In the genomic region with DNA sequence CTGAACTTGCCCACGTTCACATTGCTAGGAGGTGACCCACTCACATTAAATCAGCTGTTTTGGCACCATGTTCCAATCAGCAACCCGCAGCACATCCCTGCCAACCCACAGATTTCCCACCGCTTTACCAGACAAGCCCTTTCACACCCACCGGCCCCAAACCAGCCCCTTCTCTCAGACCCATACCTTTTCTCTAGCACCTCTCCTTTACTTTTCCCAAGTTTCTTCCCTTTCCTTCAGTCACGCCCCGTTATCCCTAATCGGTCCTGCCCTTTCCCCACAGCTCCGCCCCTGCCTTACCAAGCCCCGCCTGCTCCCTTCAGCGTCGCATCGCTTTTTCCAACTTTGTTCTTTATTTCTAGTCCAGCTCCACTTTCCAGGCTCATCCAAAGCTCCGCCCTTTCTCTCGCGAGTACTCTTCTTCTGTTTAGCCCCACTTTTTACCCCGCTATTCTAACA, we compare ENCODE assay signal across 1 cellular context.
TF ChIP-seq lines count a peak whose summit lies in the region.

No MANE protein-coding gene starts in this region.

TF ChIP-seq in HEK293, 187 proteins besides CTCF, POLR2A, EP300 and RAD21 (continued from another document):
- TF ChIP-seq, protein P1, sequence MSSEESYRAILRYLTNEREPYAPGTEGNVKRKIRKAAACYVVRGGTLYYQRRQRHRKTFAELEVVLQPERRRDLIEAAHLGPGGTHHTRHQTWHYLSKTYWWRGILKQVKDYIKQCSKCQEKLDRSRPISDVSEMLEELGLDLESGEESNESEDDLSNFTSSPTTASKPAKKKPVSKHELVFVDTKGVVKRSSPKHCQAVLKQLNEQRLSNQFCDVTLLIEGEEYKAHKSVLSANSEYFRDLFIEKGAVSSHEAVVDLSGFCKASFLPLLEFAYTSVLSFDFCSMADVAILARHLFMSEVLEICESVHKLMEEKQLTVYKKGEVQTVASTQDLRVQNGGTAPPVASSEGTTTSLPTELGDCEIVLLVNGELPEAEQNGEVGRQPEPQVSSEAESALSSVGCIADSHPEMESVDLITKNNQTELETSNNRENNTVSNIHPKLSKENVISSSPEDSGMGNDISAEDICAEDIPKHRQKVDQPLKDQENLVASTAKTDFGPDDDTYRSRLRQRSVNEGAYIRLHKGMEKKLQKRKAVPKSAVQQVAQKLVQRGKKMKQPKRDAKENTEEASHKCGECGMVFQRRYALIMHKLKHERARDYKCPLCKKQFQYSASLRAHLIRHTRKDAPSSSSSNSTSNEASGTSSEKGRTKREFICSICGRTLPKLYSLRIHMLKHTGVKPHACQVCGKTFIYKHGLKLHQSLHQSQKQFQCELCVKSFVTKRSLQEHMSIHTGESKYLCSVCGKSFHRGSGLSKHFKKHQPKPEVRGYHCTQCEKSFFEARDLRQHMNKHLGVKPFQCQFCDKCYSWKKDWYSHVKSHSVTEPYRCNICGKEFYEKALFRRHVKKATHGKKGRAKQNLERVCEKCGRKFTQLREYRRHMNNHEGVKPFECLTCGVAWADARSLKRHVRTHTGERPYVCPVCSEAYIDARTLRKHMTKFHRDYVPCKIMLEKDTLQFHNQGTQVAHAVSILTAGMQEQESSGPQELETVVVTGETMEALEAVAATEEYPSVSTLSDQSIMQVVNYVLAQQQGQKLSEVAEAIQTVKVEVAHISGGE (tag by site-specific recombination; conservative IDR thresholded peaks at IDR 0.05; ENCODE audit: low read depth): no peak
- no peak for TF ChIP-seq ZNF423 (tag by site-specific recombination; IDR thresholded peaks at IDR 0.05)
- peak; percentile 99 for TF ChIP-seq PRDM1 (tag by site-specific recombination; IDR thresholded peaks at IDR 0.05)
- TF ChIP-seq ZNF660 (tag by site-specific recombination; IDR thresholded peaks at IDR 0.05): no peak
- peak; percentile 89 for TF ChIP-seq ZNF341 (tag by site-specific recombination; IDR thresholded peaks at IDR 0.05; ENCODE audit: low read depth)
- TF ChIP-seq, protein P2, sequence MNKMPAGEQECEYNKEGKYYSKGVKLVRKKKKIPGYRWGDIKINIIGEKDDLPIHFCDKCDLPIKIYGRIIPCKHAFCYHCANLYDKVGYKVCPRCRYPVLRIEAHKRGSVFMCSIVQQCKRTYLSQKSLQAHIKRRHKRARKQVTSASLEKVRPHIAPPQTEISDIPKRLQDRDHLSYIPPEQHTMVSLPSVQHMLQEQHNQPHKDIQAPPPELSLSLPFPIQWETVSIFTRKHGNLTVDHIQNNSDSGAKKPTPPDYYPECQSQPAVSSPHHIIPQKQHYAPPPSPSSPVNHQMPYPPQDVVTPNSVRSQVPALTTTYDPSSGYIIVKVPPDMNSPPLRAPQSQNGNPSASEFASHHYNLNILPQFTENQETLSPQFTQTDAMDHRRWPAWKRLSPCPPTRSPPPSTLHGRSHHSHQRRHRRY (tag by site-specific recombination; IDR thresholded peaks at IDR 0.05): no peak
- TF ChIP-seq IKZF3 (tag by site-specific recombination; IDR thresholded peaks at IDR 0.05): peak; percentile 72
- TF ChIP-seq FEZF1 (tag by site-specific recombination; IDR thresholded peaks at IDR 0.05): no peak
- no peak for TF ChIP-seq ZNF133 (tag by site-specific recombination; IDR thresholded peaks at IDR 0.05)
- no peak for TF ChIP-seq ZNF473 (tag by site-specific recombination; IDR thresholded peaks at IDR 0.05)
- TF ChIP-seq, protein P3, sequence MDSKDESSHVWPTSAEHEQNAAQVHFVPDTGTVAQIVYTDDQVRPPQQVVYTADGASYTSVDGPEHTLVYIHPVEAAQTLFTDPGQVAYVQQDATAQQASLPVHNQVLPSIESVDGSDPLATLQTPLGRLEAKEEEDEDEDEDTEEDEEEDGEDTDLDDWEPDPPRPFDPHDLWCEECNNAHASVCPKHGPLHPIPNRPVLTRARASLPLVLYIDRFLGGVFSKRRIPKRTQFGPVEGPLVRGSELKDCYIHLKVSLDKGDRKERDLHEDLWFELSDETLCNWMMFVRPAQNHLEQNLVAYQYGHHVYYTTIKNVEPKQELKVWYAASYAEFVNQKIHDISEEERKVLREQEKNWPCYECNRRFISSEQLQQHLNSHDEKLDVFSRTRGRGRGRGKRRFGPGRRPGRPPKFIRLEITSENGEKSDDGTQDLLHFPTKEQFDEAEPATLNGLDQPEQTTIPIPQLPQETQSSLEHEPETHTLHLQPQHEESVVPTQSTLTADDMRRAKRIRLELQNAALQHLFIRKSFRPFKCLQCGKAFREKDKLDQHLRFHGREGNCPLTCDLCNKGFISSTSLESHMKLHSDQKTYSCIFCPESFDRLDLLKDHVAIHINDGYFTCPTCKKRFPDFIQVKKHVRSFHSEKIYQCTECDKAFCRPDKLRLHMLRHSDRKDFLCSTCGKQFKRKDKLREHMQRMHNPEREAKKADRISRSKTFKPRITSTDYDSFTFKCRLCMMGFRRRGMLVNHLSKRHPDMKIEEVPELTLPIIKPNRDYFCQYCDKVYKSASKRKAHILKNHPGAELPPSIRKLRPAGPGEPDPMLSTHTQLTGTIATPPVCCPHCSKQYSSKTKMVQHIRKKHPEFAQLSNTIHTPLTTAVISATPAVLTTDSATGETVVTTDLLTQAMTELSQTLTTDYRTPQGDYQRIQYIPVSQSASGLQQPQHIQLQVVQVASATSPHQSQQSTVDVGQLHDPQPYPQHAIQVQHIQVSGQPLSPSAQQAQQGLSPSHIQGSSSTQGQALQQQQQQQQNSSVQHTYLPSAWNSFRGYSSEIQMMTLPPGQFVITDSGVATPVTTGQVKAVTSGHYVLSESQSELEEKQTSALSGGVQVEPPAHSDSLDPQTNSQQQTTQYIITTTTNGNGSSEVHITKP (tag by site-specific recombination; IDR thresholded peaks at IDR 0.05): peak; percentile 90
- no peak for TF ChIP-seq ZNF747 (tag by site-specific recombination; IDR thresholded peaks at IDR 0.05)
- no peak for TF ChIP-seq ZSCAN23 (tag by site-specific recombination; IDR thresholded peaks at IDR 0.05)
- TF ChIP-seq, protein P4, sequence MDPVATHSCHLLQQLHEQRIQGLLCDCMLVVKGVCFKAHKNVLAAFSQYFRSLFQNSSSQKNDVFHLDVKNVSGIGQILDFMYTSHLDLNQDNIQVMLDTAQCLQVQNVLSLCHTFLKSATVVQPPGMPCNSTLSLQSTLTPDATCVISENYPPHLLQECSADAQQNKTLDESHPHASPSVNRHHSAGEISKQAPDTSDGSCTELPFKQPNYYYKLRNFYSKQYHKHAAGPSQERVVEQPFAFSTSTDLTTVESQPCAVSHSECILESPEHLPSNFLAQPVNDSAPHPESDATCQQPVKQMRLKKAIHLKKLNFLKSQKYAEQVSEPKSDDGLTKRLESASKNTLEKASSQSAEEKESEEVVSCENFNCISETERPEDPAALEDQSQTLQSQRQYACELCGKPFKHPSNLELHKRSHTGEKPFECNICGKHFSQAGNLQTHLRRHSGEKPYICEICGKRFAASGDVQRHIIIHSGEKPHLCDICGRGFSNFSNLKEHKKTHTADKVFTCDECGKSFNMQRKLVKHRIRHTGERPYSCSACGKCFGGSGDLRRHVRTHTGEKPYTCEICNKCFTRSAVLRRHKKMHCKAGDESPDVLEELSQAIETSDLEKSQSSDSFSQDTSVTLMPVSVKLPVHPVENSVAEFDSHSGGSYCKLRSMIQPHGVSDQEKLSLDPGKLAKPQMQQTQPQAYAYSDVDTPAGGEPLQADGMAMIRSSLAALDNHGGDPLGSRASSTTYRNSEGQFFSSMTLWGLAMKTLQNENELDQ (tag by site-specific recombination; IDR thresholded peaks at IDR 0.05; ENCODE audit: low read depth): no peak
- no peak for TF ChIP-seq SP7 (tag by site-specific recombination; IDR thresholded peaks at IDR 0.05)
- no peak for TF ChIP-seq ZNF658 (tag by site-specific recombination; IDR thresholded peaks at IDR 0.05)
- TF ChIP-seq ZNF621 (tag by site-specific recombination; IDR thresholded peaks at IDR 0.05): no peak
TF ChIP-seq in HEK293: peak in this region for 8.
